ENCODE assay signal across 11 cellular contexts in the genomic region with DNA sequence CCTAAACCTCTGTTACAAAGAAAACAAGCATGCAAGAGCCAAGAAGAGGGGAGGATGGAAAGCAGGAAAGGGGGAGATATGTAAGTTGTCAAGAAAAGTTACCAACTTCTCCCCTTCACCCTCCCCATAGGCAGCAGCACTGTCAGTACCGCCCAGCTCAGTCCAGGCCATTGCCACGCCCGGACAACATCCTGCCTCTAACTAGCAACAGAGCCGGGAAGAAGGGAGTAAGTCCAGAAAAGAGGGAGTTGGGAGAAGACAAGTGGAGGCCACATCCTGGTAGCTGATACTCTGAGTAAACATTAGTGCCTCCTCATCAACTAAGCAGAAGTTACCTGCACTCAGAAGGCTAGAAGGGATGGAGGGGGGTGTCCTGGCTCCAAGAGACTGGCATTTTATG.
DNase-seq lines count a peak whose midpoint lies in the region; ATAC-seq, FAIRE-seq and TF ChIP-seq lines count a peak whose summit lies in the region.
"Had no signal": no experiment of that assay in that cellular context is flagged by ENCODE, and none has a peak within 500 bp of the region (broad histone marks: within the 10 kb centered on the region; RNA-seq: fewer than 3 reads in every experiment).

No MANE protein-coding gene starts in this region.

- peaks cover 8% of the 10 kb centered on the region for H3K36me3 ChIP-seq in right atrium auricular region
- H3K36me3 ChIP-seq in spleen = peaks cover 0 to 64% (median 29%) of the 10 kb centered on the region in 6 donors
- H3K36me3 ChIP-seq: colonic mucosa had no signal

- H3K4me1 ChIP-seq in right atrium auricular region = peaks cover 0 to 49% of the 10 kb centered on the region in 2 donors
- peaks cover 9 to 58% (median 30%) of the 10 kb centered on the region in 6 donors for H3K4me1 ChIP-seq in spleen
- H3K4me1 ChIP-seq: colonic mucosa had no signal

- H3K27ac ChIP-seq in right atrium auricular region (peak overlapping the region; percentile 60 to 83), spleen (peak overlapping the region; percentile 4 to 66 (median 60))
- H3K27ac ChIP-seq: colonic mucosa had no signal

- no peak for TF ChIP-seq POLR2A in spleen (IDR thresholded peaks at IDR 0.05)

- WGBS in spleen, 5 donors = 49 to 74% (median 61%) methylated on average over 4 of the region's 4 CpGs

- intact Hi-C loops in spleen (cut with DNase I; ENCODE audit: low total_unique reads) = no loop called here

- DNase-seq in EH (ENCODE audit: low read depth) (peak; percentile 75), SW480 (ENCODE audit: low spot score) (peak; percentile 10), right atrium auricular region (ENCODE audit: low spot score) (no peak), spleen (no peak), NCI-H345 treated with DMSO at 0.1 percent for 48 hours (lab: John Stamatoyannopoulos, UW; ENCODE audit: unreplicated experiment) (no peak), D721Med (ENCODE audit: insufficient read length, low spot score) (no peak), NCI-H446 (lab: John Stamatoyannopoulos, UW) (no peak)
- DNase-seq: activated naive CD4-positive, alpha-beta T cell treated with Interleukin-2 at 50 U/mL for 16 hours; colonic mucosa; NCI-H187 had no signal

- no peak for FAIRE-seq in D721Med (lab: Jason Lieb, UNC)

- no peaks in the 10 kb centered on the region for H3K27me3 ChIP-seq in right atrium auricular region
- H3K27me3 ChIP-seq in spleen (replicated peaks in 1 of 7) = no peaks in the 10 kb centered on the region
- H3K27me3 ChIP-seq: colonic mucosa had no signal

- no peak for ATAC-seq in GM21737 (IDR thresholded peaks at IDR 0.05; ENCODE audit: unreplicated experiment)

- TF ChIP-seq CTCF in right atrium auricular region (IDR thresholded peaks at IDR 0.05) = no peak
- no peak for TF ChIP-seq CTCF in spleen (IDR thresholded peaks at IDR 0.05 in 8 of 11, conservative IDR thresholded peaks at IDR 0.05 in 3 of 11)
- no peak for TF ChIP-seq CTCF in D721Med (IDR thresholded peaks at IDR 0.05; ENCODE audit: insufficient read depth, missing control alignments)

- H3K9me3 ChIP-seq in right atrium auricular region = no peaks in the 10 kb centered on the region
- no peaks in the 10 kb centered on the region for H3K9me3 ChIP-seq in spleen
- H3K9me3 ChIP-seq: colonic mucosa had no signal

- no peak overlapping the region for H3K4me3 ChIP-seq in right atrium auricular region
- no peak overlapping the region for H3K4me3 ChIP-seq in spleen
- H3K4me3 ChIP-seq: colonic mucosa had no signal

Comparison
In these comparisons a context has a peak if more than half of its experiments do, and no peak if none do; other contexts are left out.
1. DNase-seq: peak in EH (single experiment) and SW480 (single experiment); none in right atrium auricular region (single experiment), spleen (single experiment), NCI-H345 treated with DMSO at 0.1 percent for 48 hours (single experiment), D721Med (single experiment) and NCI-H446 (0 of 2).